In genomic region chr2:232999354-232999753, GRCh38 we compare ENCODE assay signal across 21 cellular contexts. TPM values are rescaled to one million over a fixed set of nuclear protein-coding genes. Genes with fewer than 3 reads are reported as not detected.
DNase-seq lines count a peak whose midpoint lies in the region; FAIRE-seq and TF ChIP-seq lines count a peak whose summit lies in the region.
"Had no signal": no experiment of that assay in that cellular context is flagged by ENCODE, and none has a peak within 500 bp of the region (broad histone marks: within the 10 kb centered on the region; RNA-seq: fewer than 3 reads in every experiment).

No MANE protein-coding gene starts in this region.

- H3K27ac ChIP-seq in endodermal cell (ENCODE audit: low read depth, low read length) (no peak overlapping the region), kidney (ENCODE audit: low read depth in 2 of 2, low read length in 2 of 2) (no peak overlapping the region)
- H3K27ac ChIP-seq: hepatocyte, tibial artery had no signal

- H3K4me3 ChIP-seq in MG63, result no peak overlapping the region
- H3K4me3 ChIP-seq in endodermal cell (ENCODE audit: low read length), result no peak overlapping the region
- no peak overlapping the region for H3K4me3 ChIP-seq in kidney (ENCODE audit: low read length in 2 of 2)
- H3K4me3 ChIP-seq: hepatocyte, tibial artery had no signal

- POLR2A ChIA-PET in GM10248 (lab: Yijun Ruan, JAX), result no interaction called here

- H3K9me3 ChIP-seq in MG63 (no peaks in the 10 kb centered on the region), endodermal cell (ENCODE audit: control insufficient read depth, low read length) (no peaks in the 10 kb centered on the region), kidney (ENCODE audit: control insufficient read depth in 1 of 2, low read length in 2 of 2) (no peaks in the 10 kb centered on the region)
- H3K9me3 ChIP-seq: tibial artery had no signal

- WGBS in endodermal cell (ENCODE audit: insufficient coverage in 1 of 2, insufficient read length in 1 of 2), 2 experiments, result 84 to 98% methylated on average over 5 to 7 of the region's 7 CpGs

- H3K36me3 Mint-ChIP-seq in endodermal cell (ENCODE audit: low read depth) (no peaks in the 10 kb centered on the region), nephron progenitor cell (ENCODE audit: low read depth) (no peaks in the 10 kb centered on the region)
- H3K36me3 Mint-ChIP-seq: activated naive CD8-positive, alpha-beta T cell; naive thymus-derived CD4-positive, alpha-beta T cell had no signal

- H3K27ac Mint-ChIP-seq in endodermal cell (no peak overlapping the region), nephron progenitor cell (peak overlapping the region; percentile 91)
- H3K27ac Mint-ChIP-seq: activated naive CD8-positive, alpha-beta T cell; naive thymus-derived CD4-positive, alpha-beta T cell; T-helper 1 cell treated with Interleukin-12 subunit alpha and Interleukin-12 subunit beta and Interleukin-4 antibody, amounts not matched to agents 30 μg/mL and 1 μg/mL, for 36 hours had no signal

- DNase-seq in GM10248 (ENCODE audit: extremely low spot score), result no peak
- DNase-seq in MG63, result peak; percentile 18
- peak; percentile 80 for DNase-seq in endodermal cell
- no peak for DNase-seq in nephron progenitor cell
- no peak for DNase-seq in activated effector memory CD4-positive, alpha-beta T cell treated with anti-CD3 and anti-CD28 coated beads, Interleukin-2, amount 50 U/mL, for 16 hours
- DNase-seq in SKM-1 treated with dmso at 0.1 percent for 144 hours (lab: John Stamatoyannopoulos, UW; ENCODE audit: unreplicated experiment), result no peak
- DNase-seq in kidney, result no peak
- DNase-seq in stimulated activated CD4-positive, alpha-beta T cell treated with anti-CD3 and anti-CD28 coated beads, Interleukin-2, amount 100 ng/mL, for 48 hours, result no peak
- DNase-seq: activated CD4-positive, alpha-beta T cell treated with anti-CD3 and anti-CD28 coated beads for 1 hour; activated T-cell treated with anti-CD3 and anti-CD28 coated beads for 4 hours; naive thymus-derived CD4-positive, alpha-beta T cell; NCI-H1105 treated with DMSO at 0.1 percent for 48 hours; NCI-H226; stimulated activated CD4-positive, alpha-beta T cell treated with anti-CD3 and anti-CD28 coated beads, Interleukin-4, amount 100 ng/mL, for 1 hour; tibial artery had no signal

- CTCF ChIA-PET in GM10248 (lab: Yijun Ruan, JAX), result no interaction called here

- H3K4me1 ChIP-seq in endodermal cell (ENCODE audit: control insufficient read depth, insufficient read depth, low read length) (no peaks in the 10 kb centered on the region), kidney (ENCODE audit: control insufficient read depth in 1 of 2, insufficient read depth in 1 of 2, low read depth in 1 of 2, low read length in 2 of 2) (no peaks in the 10 kb centered on the region)
- H3K4me1 ChIP-seq: tibial artery had no signal

- no peaks in the 10 kb centered on the region for H3K9me3 Mint-ChIP-seq in endodermal cell
- H3K9me3 Mint-ChIP-seq in nephron progenitor cell, result no peaks in the 10 kb centered on the region
- H3K9me3 Mint-ChIP-seq: T-helper 1 cell treated with Interleukin-12 subunit alpha and Interleukin-12 subunit beta and Interleukin-4 antibody, amounts not matched to agents 30 μg/mL and 1 μg/mL, for 36 hours had no signal

- H3K4me1 Mint-ChIP-seq in endodermal cell (no peaks in the 10 kb centered on the region), nephron progenitor cell (peaks cover 20% of the 10 kb centered on the region)
- H3K4me1 Mint-ChIP-seq: naive thymus-derived CD4-positive, alpha-beta T cell had no signal

- H3K4me3 Mint-ChIP-seq in endodermal cell, result no peak overlapping the region
- H3K4me3 Mint-ChIP-seq in nephron progenitor cell, result no peak overlapping the region
- H3K4me3 Mint-ChIP-seq: activated naive CD8-positive, alpha-beta T cell; naive thymus-derived CD4-positive, alpha-beta T cell; T-helper 1 cell treated with Interleukin-12 subunit alpha and Interleukin-12 subunit beta and Interleukin-4 antibody, amounts not matched to agents 30 μg/mL and 1 μg/mL, for 36 hours had no signal

- intact Hi-C loops in kidney (cut with DNase I), result no loop called here

- H3K27me3 Mint-ChIP-seq in endodermal cell (ENCODE audit: insufficient read depth) (peaks cover 1% of the 10 kb centered on the region), nephron progenitor cell (ENCODE audit: low read depth, poor library complexity) (peaks cover 9% of the 10 kb centered on the region)
- H3K27me3 Mint-ChIP-seq: activated naive CD8-positive, alpha-beta T cell; naive thymus-derived CD4-positive, alpha-beta T cell had no signal

- FAIRE-seq in kidney (lab: Jason Lieb, UNC), result no peak
- FAIRE-seq: G401.6, RCC 7860 had no signal

- H3K27me3 ChIP-seq in MG63 (no peaks in the 10 kb centered on the region), endodermal cell (ENCODE audit: control insufficient read depth, insufficient read depth, low read length, poor library complexity, severe bottlenecking) (no peaks in the 10 kb centered on the region)
- H3K27me3 ChIP-seq: hepatocyte, tibial artery had no signal

- no peaks in the 10 kb centered on the region for H3K36me3 ChIP-seq in MG63
- H3K36me3 ChIP-seq in endodermal cell (ENCODE audit: control insufficient read depth, insufficient read depth, low read length), result no peaks in the 10 kb centered on the region
- no peaks in the 10 kb centered on the region for H3K36me3 ChIP-seq in kidney (ENCODE audit: control insufficient read depth in 1 of 2, insufficient read depth in 2 of 2, low read length in 2 of 2)
- H3K36me3 ChIP-seq: tibial artery had no signal

- H3K9ac ChIP-seq in endodermal cell (ENCODE audit: extremely low read depth, low read length, poor library complexity, severe bottlenecking) (no peak overlapping the region), kidney (ENCODE audit: low read length in 2 of 2) (no peak overlapping the region)

- TF ChIP-seq CTCF in GM10248 (IDR thresholded peaks at IDR 0.05; ENCODE audit: control extremely low read depth, extremely low read depth, low read depth, missing control alignments) (peak; percentile 15), endodermal cell (conservative IDR thresholded peaks at IDR 0.05) (peak; percentile 67), nephron progenitor cell (IDR thresholded peaks at IDR 0.05) (no peak), kidney (IDR thresholded peaks at IDR 0.05; ENCODE audit: borderline replicate concordance, extremely low read depth, insufficient read depth) (no peak)

RNA-seq across cellular contexts. Expression of gene NGEF, which starts 13.7 kb away (rescaled TPM):
- total RNA-seq in MG63 (2014; rRNA removed; shearing (Covaris generic); ENCODE audit: low replicate concordance), result 26.1 and 52.2 TPM in 2 replicates
- total RNA-seq in endodermal cell (1 to 10 TPM; 1.8 to 2.9 TPM), kidney (4.8 TPM)
- 2.1 TPM for polyA plus RNA-seq in endodermal cell (2013, experiment 1 of 2)
- 3.7 TPM for polyA plus RNA-seq in endodermal cell (2013, experiment 2 of 2)
- polyA plus RNA-seq in kidney (ENCODE audit: insufficient read depth, low read depth, low replicate concordance), result 5.3 TPM
- total RNA-seq: naive thymus-derived CD4-positive, alpha-beta T cell had no signal
- polyA plus RNA-seq: naive thymus-derived CD4-positive, alpha-beta T cell had no signal

RNA-seq across cellular contexts. Expression of gene NEU2, which starts 33.1 kb away (rescaled TPM):
- total RNA-seq in MG63 (2014; rRNA removed; shearing (Covaris generic); ENCODE audit: low replicate concordance), result not detected in 2 replicates
- total RNA-seq in endodermal cell (not detected), kidney (not detected)
- polyA plus RNA-seq in endodermal cell (2013, experiment 1 of 2), result not detected
- not detected for polyA plus RNA-seq in endodermal cell (2013, experiment 2 of 2)
- not detected for polyA plus RNA-seq in kidney (ENCODE audit: insufficient read depth, low read depth, low replicate concordance)
- total RNA-seq: H4; hepatocyte; naive thymus-derived CD4-positive, alpha-beta T cell had no signal
- polyA plus RNA-seq: hepatocyte; naive thymus-derived CD4-positive, alpha-beta T cell had no signal

Comparison
In these comparisons a context has a peak if more than half of its experiments do, and no peak if none do; other contexts are left out.
1. DNase-seq: peak in MG63 (single experiment) and endodermal cell (single experiment); none in GM10248 (single experiment), nephron progenitor cell (single experiment), activated effector memory CD4-positive, alpha-beta T cell treated with anti-CD3 and anti-CD28 coated beads, Interleukin-2, amount 50 U/mL, for 16 hours (single experiment), SKM-1 treated with dmso at 0.1 percent for 144 hours (single experiment), kidney (single experiment) and stimulated activated CD4-positive, alpha-beta T cell treated with anti-CD3 and anti-CD28 coated beads, Interleukin-2, amount 100 ng/mL, for 48 hours (0 of 2).
2. CTCF ChIP-seq: peak in GM10248 (single experiment) and endodermal cell (single experiment); none in nephron progenitor cell (single experiment) and kidney (single experiment).